21 cellular contexts compared by ENCODE assay signal in the genomic region with DNA sequence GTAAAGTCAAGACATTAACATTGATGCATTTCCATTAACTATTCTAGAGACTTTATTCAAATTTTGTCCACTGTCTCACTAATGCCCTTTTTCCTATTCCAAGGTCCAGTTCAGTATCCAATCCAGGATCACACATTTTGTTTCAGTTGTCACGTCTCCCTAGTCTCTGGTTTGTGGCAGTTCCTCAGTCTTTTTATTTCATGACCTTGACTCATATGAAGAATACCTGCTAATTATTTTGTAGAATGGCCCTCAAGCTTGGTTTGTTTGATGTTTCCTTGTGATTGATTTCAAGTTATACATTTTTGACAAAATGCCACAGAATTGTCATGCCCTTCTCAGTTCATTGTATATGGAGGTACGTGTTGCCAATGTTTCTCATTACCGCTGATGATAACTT.
"Had no signal": no experiment of that assay in that cellular context is flagged by ENCODE, and none has a peak within 500 bp of the region (broad histone marks: within the 10 kb centered on the region; RNA-seq: fewer than 3 reads in every experiment).

No MANE protein-coding gene starts in this region.

- H3K9ac ChIP-seq: neural progenitor cell, parathyroid adenoma had no signal

- H3K79me2 ChIP-seq: parathyroid adenoma had no signal

- H3K27me3 ChIP-seq: heart right ventricle, neural progenitor cell, right lobe of liver, thyroid gland, upper lobe of left lung, uterus had no signal

- H3K4me3 ChIP-seq: heart right ventricle, neural progenitor cell, prostate gland, right lobe of liver, thyroid gland, upper lobe of left lung, uterus had no signal

- H2AFZ ChIP-seq: neural progenitor cell, parathyroid adenoma had no signal

- H3K4me1 ChIP-seq: prostate gland, right lobe of liver, upper lobe of left lung, uterus had no signal

- ATAC-seq: esophagus mucosa; natural killer cell treated with Interleukin-12 subunit alpha and Interleukin-12 subunit beta and Interleukin-15 and Interleukin-18, amount 100 ng/mL, for 72 hours; stimulated activated naive B cell treated with anti-CD40 and anti-IgM and Interleukin-4, amounts not matched to agents 10 μg/mL and 1 μg/mL and 100 μg/mL, for 72 hours; stimulated activated naive CD8-positive, alpha-beta T cell treated with anti-CD3 and anti-CD28 coated beads, Interleukin-15, amount 100 ng/mL, for 72 hours had no signal

- DNase-seq: effector memory CD4-positive, alpha-beta T cell; heart right ventricle; hypothalamus; mammary epithelial cell; occipital lobe; right lobe of liver; stimulated activated CD4-positive, alpha-beta T cell treated with anti-CD3 and anti-CD28 coated beads, Interleukin-2, amount 100 ng/mL, for 24 hours; stimulated activated CD4-positive, alpha-beta T cell treated with anti-CD3 and anti-CD28 coated beads, Interleukin-4, amount 100 ng/mL, for 4 hours; stimulated activated naive B cell treated with anti-CD40 and anti-IgM and Interleukin-4, amounts not matched to agents 10 μg/mL and 1 μg/mL and 100 μg/mL, for 72 hours; stimulated activated naive CD8-positive, alpha-beta T cell treated with anti-CD3 and anti-CD28 coated beads, Interleukin-15, amount 100 ng/mL, for 72 hours; thyroid gland; upper lobe of left lung; uterus had no signal

- H3K27ac ChIP-seq: neural progenitor cell, parathyroid adenoma, prostate gland, right lobe of liver, thyroid gland, upper lobe of left lung, uterus had no signal

- H3K9me3 ChIP-seq: heart right ventricle, prostate gland, right lobe of liver, thyroid gland, upper lobe of left lung, uterus had no signal

- H3K36me3 ChIP-seq: heart right ventricle, neural progenitor cell, prostate gland, right lobe of liver, thyroid gland, upper lobe of left lung, uterus had no signal

- H3K4me2 ChIP-seq: neural progenitor cell had no signal

- FAIRE-seq: endometrium, frontal cortex, islet of Langerhans had no signal
